Comparison of ENCODE assay signal across 1 cellular context in genomic region chr4:56460085-56460484, GRCh38.
TF ChIP-seq lines count a peak whose summit lies in the region.

No MANE protein-coding gene starts in this region.

TF ChIP-seq in K562, 482 proteins besides CTCF, POLR2A, EP300 and RAD21 (continued from another document):
- TF ChIP-seq SREBF2 (CRISPR knock-in tag; IDR thresholded peaks at IDR 0.05): no peak
